ENCODE assay signal across 23 cellular contexts in the genomic region with DNA sequence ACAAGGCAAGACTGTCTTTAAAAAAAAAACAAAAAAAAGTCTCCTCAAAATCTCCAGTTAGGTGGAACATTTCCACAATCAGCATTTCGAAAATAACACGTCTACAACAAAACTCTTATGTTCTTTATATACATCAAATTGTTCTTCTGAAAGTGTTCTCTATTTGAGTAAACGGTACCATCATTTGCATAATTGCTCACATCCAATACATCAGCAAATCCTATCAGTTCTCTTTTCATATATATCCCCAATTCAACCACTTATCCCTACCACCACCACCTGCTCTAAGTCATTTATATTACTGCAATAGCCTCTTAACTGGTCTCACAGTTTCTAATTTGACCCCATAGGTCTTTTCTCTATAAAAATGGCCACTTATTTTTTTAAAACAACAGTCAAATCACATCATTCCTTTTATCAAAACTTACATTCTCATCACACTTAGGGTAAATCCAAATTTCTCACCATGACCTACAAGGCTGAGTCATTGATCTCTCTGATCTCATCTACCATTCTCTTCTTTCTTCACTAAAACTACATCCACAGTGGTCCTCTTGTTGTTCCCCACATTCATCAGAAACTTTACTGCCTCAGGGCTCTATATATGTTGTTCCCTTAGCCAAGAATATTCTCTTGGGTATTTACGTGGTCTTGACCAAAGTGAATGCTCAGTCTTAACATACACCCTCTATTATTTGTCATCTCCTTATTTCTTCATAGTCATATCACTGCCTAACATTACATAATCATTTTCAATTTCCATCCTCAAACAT.
A peak's percentile ranks its signal among the peaks of the same experiment; 100 is the strongest.
DNase-seq lines count a peak whose midpoint lies in the region; ATAC-seq, FAIRE-seq and TF ChIP-seq lines count a peak whose summit lies in the region.
"Had no signal": no experiment of that assay in that cellular context is flagged by ENCODE, and none has a peak within 500 bp of the region (broad histone marks: within the 10 kb centered on the region; RNA-seq: fewer than 3 reads in every experiment).

No MANE protein-coding gene starts in this region.

- H3K36me3 Mint-ChIP-seq in endodermal cell (ENCODE audit: low read depth) = no peaks in the 10 kb centered on the region

- no peaks in the 10 kb centered on the region for H3K27me3 Mint-ChIP-seq in endodermal cell (ENCODE audit: insufficient read depth)
- H3K27me3 Mint-ChIP-seq: T-cell had no signal

- H3K27ac Mint-ChIP-seq in endodermal cell = peak overlapping the region; percentile 0
- H3K27ac Mint-ChIP-seq: H9, T-cell had no signal

- FAIRE-seq in GM12891 (lab: Jason Lieb, UNC) = peak; percentile 59
- FAIRE-seq: RCC 7860 had no signal

- TF ChIP-seq POLR2A in heart left ventricle (IDR thresholded peaks at IDR 0.05) = no peak
- TF ChIP-seq POLR2A in GM12891 (IDR thresholded peaks at IDR 0.05; ENCODE audit: low read depth, low read length) = no peak

- no peak for ATAC-seq in heart left ventricle
- no peak for ATAC-seq in left lobe of liver
- no peak for ATAC-seq in HG03045 (IDR thresholded peaks at IDR 0.05; ENCODE audit: unreplicated experiment)
- ATAC-seq: T-cell had no signal

- intact Hi-C loops in left ventricle myocardium inferior (cut with micrococcal nuclease) = no loop called here
- intact Hi-C loops in heart left ventricle (cut with DNase I) = loop anchor here in 1 of 10 donors (10.0 kb wide), 1 partner anchor 197 kb away; no protein-coding TSS in a partner anchor

- peaks cover 21% of the 10 kb centered on the region for H3K4me1 ChIP-seq in left ventricle myocardium inferior
- H3K4me1 ChIP-seq in heart left ventricle = peaks cover 0 to 10% (median 0%) of the 10 kb centered on the region in 12 donors
- no peaks in the 10 kb centered on the region for H3K4me1 ChIP-seq in endodermal cell (ENCODE audit: control insufficient read depth, insufficient read depth, low read length)

- H3K4me1 Mint-ChIP-seq in endodermal cell = peaks cover 4% of the 10 kb centered on the region
- H3K4me1 Mint-ChIP-seq: T-cell had no signal

- H3K4me3 ChIP-seq in left ventricle myocardium inferior (no peak overlapping the region), heart left ventricle (no peak overlapping the region), endodermal cell (ENCODE audit: low read length) (peak overlapping the region; percentile 17)

- DNase-seq in left ventricle myocardium inferior (no peak), heart left ventricle (no peak), GM12891 (ENCODE audit: insufficient read length, low spot score) (no peak), MV-4-11 (lab: John Stamatoyannopoulos, UW) (peak; percentile 2), endodermal cell (no peak), left lobe of liver (ENCODE audit: low spot score) (no peak), GM10266 (ENCODE audit: extremely low spot score) (no peak)
- DNase-seq: AML-193; DND-41; GDM1; H9; NCI-H1092 treated with DMSO at 0.1 percent for 48 hours; NCI-H2081; NCI-H2171 treated with DMSO at 0.1 percent for 48 hours; NCI-H446; NK-92 treated with Interleukin-12 subunit alpha and Interleukin-12 subunit beta, amount 100 ng/mL, for 24 hours; SHP77; SK-N-SH; T-cell had no signal

- H3K27me3 ChIP-seq in left ventricle myocardium inferior (ENCODE audit: low read depth) = no peaks in the 10 kb centered on the region
- no peaks in the 10 kb centered on the region for H3K27me3 ChIP-seq in heart left ventricle
- H3K27me3 ChIP-seq in endodermal cell (ENCODE audit: control insufficient read depth, insufficient read depth, low read length, poor library complexity, severe bottlenecking) = no peaks in the 10 kb centered on the region

- no peak overlapping the region for H3K9ac ChIP-seq in endodermal cell (ENCODE audit: extremely low read depth, low read length, poor library complexity, severe bottlenecking)
- H3K9ac ChIP-seq: SK-N-SH had no signal

- no peaks in the 10 kb centered on the region for H3K9me3 ChIP-seq in left ventricle myocardium inferior (replicated peaks)
- H3K9me3 ChIP-seq in heart left ventricle = no peaks in the 10 kb centered on the region
- no peaks in the 10 kb centered on the region for H3K9me3 ChIP-seq in endodermal cell (ENCODE audit: control insufficient read depth, low read length)
- H3K9me3 ChIP-seq: SK-N-SH had no signal

- no peak for TF ChIP-seq CTCF in left ventricle myocardium inferior (IDR thresholded peaks at IDR 0.05; ENCODE audit: borderline replicate concordance)
- TF ChIP-seq CTCF in heart left ventricle (IDR thresholded peaks at IDR 0.05) = no peak
- TF ChIP-seq CTCF in endodermal cell (conservative IDR thresholded peaks at IDR 0.05) = no peak
- no peak for TF ChIP-seq CTCF in GM10266 (IDR thresholded peaks at IDR 0.05; ENCODE audit: control insufficient read depth, insufficient read depth, low read depth, missing control alignments)

- 94 to 97% (median 96%) methylated on average over 4 of the region's 4 CpGs for WGBS in heart left ventricle, 4 donors
- WGBS in endodermal cell (ENCODE audit: insufficient coverage in 1 of 2, insufficient read length in 1 of 2), 2 experiments = 93 to 100% methylated on average over 4 of the region's 4 CpGs

- H3K4me3 Mint-ChIP-seq in endodermal cell = no peak overlapping the region
- H3K4me3 Mint-ChIP-seq: H9, T-cell had no signal

- H3K9me3 Mint-ChIP-seq in endodermal cell = no peaks in the 10 kb centered on the region
- H3K9me3 Mint-ChIP-seq: H9, T-cell had no signal

- no peaks in the 10 kb centered on the region for H3K36me3 ChIP-seq in left ventricle myocardium inferior
- H3K36me3 ChIP-seq in heart left ventricle = peaks cover 0 to 15% (median 0%) of the 10 kb centered on the region in 9 donors
- H3K36me3 ChIP-seq in endodermal cell (ENCODE audit: control insufficient read depth, insufficient read depth, low read length) = no peaks in the 10 kb centered on the region

- H3K27ac ChIP-seq in left ventricle myocardium inferior (replicated peaks) = peak overlapping the region; percentile 31
- H3K27ac ChIP-seq in heart left ventricle = peak overlapping the region in 1 of 12 donors; percentile 15
- H3K27ac ChIP-seq in endodermal cell (ENCODE audit: low read depth, low read length) = no peak overlapping the region
- H3K27ac ChIP-seq: C4-2B, HL-60 had no signal

TF ChIP-seq in GM12891, 5 proteins besides CTCF, POLR2A, EP300 and RAD21:
- TF ChIP-seq POLR2AphosphoS5 (IDR thresholded peaks at IDR 0.05; ENCODE audit: low read depth, low read length) = no peak
- no peak for TF ChIP-seq TAF1 (IDR thresholded peaks at IDR 0.05; ENCODE audit: low read depth, low read length)
- TF ChIP-seq POU2F2 (IDR thresholded peaks at IDR 0.05; ENCODE audit: low read depth, low read length) = no peak
- no peak for TF ChIP-seq SPI1 (IDR thresholded peaks at IDR 0.05; ENCODE audit: low read depth, low read length)
- TF ChIP-seq PAX5 (IDR thresholded peaks at IDR 0.05; ENCODE audit: insufficient read depth, low read length, severe bottlenecking) = no peak
